Comparison of ENCODE assay signal across 1 cellular context in the genomic region with DNA sequence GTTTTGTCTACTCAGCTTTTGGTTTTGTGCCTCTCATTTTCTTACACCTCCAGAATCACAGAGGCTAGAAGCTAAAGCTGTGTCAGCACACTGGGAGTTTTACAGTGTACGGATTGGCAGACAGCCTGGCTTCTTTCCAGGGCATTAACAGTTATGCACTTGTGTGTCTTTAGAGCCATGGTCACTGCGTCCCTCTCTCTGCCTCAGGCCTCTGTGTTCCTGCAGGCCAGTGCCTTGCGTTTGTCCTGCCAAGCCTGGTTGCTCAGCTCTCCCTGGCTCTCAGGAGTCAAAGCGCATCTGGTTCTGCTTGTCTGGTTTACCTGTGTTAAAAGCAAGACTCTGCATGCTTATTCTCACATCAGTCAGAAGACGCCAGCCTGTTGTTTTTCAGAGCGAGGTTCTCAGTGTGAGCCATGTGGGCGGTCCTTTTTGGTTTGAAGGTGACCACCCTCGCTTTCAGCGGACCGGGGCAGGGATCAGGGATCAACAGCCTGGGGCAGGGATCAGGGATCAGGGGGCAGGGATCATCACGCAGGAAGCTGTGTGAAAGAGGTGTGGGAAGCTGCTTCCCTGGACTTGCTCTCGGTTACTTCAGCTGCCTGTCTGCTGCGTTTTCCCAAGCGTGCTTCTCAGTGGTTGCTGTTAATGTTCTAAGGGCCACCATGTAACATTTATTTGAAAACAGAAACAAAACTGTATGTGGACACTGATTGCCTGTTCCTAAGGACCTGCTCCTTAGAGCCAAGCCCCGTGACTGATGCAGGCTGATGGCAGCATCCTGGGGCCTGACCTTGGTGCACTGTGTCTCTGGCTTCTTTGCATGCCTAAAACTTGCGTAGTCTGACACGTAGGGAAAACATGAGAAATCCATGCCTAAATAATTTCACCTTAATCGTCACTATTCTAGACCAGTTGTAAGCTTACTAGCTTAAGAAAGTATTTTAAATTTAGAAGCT.
A peak's percentile ranks its signal among the peaks of the same experiment; 100 is the strongest.
TF ChIP-seq lines count a peak whose summit lies in the region.

No MANE protein-coding gene starts in this region.

TF ChIP-seq in HepG2, 621 proteins besides CTCF, POLR2A, EP300 and RAD21 (continued from another document and continues in another):
- TF ChIP-seq, protein P1, sequence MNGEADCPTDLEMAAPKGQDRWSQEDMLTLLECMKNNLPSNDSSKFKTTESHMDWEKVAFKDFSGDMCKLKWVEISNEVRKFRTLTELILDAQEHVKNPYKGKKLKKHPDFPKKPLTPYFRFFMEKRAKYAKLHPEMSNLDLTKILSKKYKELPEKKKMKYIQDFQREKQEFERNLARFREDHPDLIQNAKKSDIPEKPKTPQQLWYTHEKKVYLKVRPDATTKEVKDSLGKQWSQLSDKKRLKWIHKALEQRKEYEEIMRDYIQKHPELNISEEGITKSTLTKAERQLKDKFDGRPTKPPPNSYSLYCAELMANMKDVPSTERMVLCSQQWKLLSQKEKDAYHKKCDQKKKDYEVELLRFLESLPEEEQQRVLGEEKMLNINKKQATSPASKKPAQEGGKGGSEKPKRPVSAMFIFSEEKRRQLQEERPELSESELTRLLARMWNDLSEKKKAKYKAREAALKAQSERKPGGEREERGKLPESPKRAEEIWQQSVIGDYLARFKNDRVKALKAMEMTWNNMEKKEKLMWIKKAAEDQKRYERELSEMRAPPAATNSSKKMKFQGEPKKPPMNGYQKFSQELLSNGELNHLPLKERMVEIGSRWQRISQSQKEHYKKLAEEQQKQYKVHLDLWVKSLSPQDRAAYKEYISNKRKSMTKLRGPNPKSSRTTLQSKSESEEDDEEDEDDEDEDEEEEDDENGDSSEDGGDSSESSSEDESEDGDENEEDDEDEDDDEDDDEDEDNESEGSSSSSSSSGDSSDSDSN (CRISPR knock-in tag; IDR thresholded peaks at IDR 0.05): no peak
- TF ChIP-seq FOXM1 (CRISPR knock-in tag; IDR thresholded peaks at IDR 0.05) (no peak), NONO (IDR thresholded peaks at IDR 0.05) (no peak), NONO (CRISPR knock-in tag; conservative IDR thresholded peaks at IDR 0.05) (peak; percentile 46; the same call in 1 of the 2 replicates), MBNL3 (CRISPR knock-in tag; conservative IDR thresholded peaks at IDR 0.05) (no peak), ZNF282 (IDR thresholded peaks at IDR 0.05; ENCODE audit: partially characterized antibody) (no peak), ZNF235 (CRISPR knock-in tag; IDR thresholded peaks at IDR 0.05; ENCODE audit: borderline replicate concordance) (no peak), IKZF4 (CRISPR knock-in tag; IDR thresholded peaks at IDR 0.05; ENCODE audit: borderline replicate concordance, low read depth, not compliant biosample characterization) (no peak), ZNF776 (CRISPR knock-in tag; IDR thresholded peaks at IDR 0.05) (no peak), ZBTB38 (CRISPR knock-in tag; IDR thresholded peaks at IDR 0.05) (0 out of 2 replicates have a peak, but pooled peaks have one; percentile 67), ZNF292 (CRISPR knock-in tag; IDR thresholded peaks at IDR 0.05; ENCODE audit: borderline replicate concordance, low read depth) (peak; percentile 16; the same call in 1 of the 2 replicates), PLRG1 (conservative IDR thresholded peaks at IDR 0.05) (no peak), ZMYM4 (CRISPR knock-in tag; IDR thresholded peaks at IDR 0.05) (peak; percentile 67), GATAD2A (CRISPR knock-in tag; IDR thresholded peaks at IDR 0.05) (no peak), NR2C2 (CRISPR knock-in tag; IDR thresholded peaks at IDR 0.05; ENCODE audit: borderline replicate concordance) (peak; percentile 31; the same call in 1 of the 2 replicates), ZNF572 (CRISPR knock-in tag; IDR thresholded peaks at IDR 0.05) (peak; percentile 35; the same call in 1 of the 2 replicates), U2AF2 (IDR thresholded peaks at IDR 0.05; ENCODE audit: low read depth, low read length) (no peak), ZNF138 (CRISPR knock-in tag; IDR thresholded peaks at IDR 0.05; ENCODE audit: low read depth) (no peak), ZNF792 (CRISPR knock-in tag; IDR thresholded peaks at IDR 0.05) (no peak), KLF16 (CRISPR knock-in tag; IDR thresholded peaks at IDR 0.05) (no peak), FOXJ3 (CRISPR knock-in tag; IDR thresholded peaks at IDR 0.05; ENCODE audit: borderline replicate concordance) (no peak), TBX2 (CRISPR knock-in tag; IDR thresholded peaks at IDR 0.05; ENCODE audit: borderline replicate concordance) (no peak), ZNF629 (CRISPR knock-in tag; conservative IDR thresholded peaks at IDR 0.05) (no peak), HNRNPH1 (optimal IDR thresholded peaks at IDR 0.05; ENCODE audit: low read depth, low read length) (no peak), HNF4G (IDR thresholded peaks at IDR 0.05; ENCODE audit: borderline replicate concordance, low read depth, low read length) (peak; percentile 66), HNF4G (CRISPR knock-in tag; IDR thresholded peaks at IDR 0.05; ENCODE audit: borderline replicate concordance, low read depth) (peak; percentile 37; the same call in 1 of the 2 replicates), NKX3-1 (CRISPR knock-in tag; IDR thresholded peaks at IDR 0.05) (no peak)
- TF ChIP-seq, protein P2, sequence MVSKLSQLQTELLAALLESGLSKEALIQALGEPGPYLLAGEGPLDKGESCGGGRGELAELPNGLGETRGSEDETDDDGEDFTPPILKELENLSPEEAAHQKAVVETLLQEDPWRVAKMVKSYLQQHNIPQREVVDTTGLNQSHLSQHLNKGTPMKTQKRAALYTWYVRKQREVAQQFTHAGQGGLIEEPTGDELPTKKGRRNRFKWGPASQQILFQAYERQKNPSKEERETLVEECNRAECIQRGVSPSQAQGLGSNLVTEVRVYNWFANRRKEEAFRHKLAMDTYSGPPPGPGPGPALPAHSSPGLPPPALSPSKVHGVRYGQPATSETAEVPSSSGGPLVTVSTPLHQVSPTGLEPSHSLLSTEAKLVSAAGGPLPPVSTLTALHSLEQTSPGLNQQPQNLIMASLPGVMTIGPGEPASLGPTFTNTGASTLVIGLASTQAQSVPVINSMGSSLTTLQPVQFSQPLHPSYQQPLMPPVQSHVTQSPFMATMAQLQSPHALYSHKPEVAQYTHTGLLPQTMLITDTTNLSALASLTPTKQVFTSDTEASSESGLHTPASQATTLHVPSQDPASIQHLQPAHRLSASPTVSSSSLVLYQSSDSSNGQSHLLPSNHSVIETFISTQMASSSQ (IDR thresholded peaks at IDR 0.05; ENCODE audit: low read depth): no peak
- TF ChIP-seq, protein P2 (CRISPR knock-in tag; IDR thresholded peaks at IDR 0.05; ENCODE audit: borderline replicate concordance): no peak
- TF ChIP-seq, protein P3, sequence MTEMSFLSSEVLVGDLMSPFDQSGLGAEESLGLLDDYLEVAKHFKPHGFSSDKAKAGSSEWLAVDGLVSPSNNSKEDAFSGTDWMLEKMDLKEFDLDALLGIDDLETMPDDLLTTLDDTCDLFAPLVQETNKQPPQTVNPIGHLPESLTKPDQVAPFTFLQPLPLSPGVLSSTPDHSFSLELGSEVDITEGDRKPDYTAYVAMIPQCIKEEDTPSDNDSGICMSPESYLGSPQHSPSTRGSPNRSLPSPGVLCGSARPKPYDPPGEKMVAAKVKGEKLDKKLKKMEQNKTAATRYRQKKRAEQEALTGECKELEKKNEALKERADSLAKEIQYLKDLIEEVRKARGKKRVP (CRISPR knock-in tag; IDR thresholded peaks at IDR 0.05): no peak
- TF ChIP-seq, protein P4, sequence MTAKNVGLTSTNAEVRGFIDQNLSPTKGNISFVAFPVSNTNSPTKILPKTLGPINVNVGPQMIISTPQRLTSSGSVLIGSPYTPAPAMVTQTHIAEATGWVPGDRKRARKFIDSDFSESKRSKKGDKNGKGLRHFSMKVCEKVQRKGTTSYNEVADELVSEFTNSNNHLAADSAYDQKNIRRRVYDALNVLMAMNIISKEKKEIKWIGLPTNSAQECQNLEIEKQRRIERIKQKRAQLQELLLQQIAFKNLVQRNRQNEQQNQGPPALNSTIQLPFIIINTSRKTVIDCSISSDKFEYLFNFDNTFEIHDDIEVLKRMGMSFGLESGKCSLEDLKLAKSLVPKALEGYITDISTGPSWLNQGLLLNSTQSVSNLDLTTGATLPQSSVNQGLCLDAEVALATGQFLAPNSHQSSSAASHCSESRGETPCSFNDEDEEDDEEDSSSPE (CRISPR knock-in tag; IDR thresholded peaks at IDR 0.05): no peak
- TF ChIP-seq, protein P5, sequence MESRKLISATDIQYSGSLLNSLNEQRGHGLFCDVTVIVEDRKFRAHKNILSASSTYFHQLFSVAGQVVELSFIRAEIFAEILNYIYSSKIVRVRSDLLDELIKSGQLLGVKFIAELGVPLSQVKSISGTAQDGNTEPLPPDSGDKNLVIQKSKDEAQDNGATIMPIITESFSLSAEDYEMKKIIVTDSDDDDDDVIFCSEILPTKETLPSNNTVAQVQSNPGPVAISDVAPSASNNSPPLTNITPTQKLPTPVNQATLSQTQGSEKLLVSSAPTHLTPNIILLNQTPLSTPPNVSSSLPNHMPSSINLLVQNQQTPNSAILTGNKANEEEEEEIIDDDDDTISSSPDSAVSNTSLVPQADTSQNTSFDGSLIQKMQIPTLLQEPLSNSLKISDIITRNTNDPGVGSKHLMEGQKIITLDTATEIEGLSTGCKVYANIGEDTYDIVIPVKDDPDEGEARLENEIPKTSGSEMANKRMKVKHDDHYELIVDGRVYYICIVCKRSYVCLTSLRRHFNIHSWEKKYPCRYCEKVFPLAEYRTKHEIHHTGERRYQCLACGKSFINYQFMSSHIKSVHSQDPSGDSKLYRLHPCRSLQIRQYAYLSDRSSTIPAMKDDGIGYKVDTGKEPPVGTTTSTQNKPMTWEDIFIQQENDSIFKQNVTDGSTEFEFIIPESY (CRISPR knock-in tag; IDR thresholded peaks at IDR 0.05): 0 out of 2 replicates have a peak, but pooled peaks have one; percentile 33
- TF ChIP-seq, protein P6, sequence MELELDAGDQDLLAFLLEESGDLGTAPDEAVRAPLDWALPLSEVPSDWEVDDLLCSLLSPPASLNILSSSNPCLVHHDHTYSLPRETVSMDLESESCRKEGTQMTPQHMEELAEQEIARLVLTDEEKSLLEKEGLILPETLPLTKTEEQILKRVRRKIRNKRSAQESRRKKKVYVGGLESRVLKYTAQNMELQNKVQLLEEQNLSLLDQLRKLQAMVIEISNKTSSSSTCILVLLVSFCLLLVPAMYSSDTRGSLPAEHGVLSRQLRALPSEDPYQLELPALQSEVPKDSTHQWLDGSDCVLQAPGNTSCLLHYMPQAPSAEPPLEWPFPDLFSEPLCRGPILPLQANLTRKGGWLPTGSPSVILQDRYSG (CRISPR knock-in tag; IDR thresholded peaks at IDR 0.05): no peak
- TF ChIP-seq, protein P7, sequence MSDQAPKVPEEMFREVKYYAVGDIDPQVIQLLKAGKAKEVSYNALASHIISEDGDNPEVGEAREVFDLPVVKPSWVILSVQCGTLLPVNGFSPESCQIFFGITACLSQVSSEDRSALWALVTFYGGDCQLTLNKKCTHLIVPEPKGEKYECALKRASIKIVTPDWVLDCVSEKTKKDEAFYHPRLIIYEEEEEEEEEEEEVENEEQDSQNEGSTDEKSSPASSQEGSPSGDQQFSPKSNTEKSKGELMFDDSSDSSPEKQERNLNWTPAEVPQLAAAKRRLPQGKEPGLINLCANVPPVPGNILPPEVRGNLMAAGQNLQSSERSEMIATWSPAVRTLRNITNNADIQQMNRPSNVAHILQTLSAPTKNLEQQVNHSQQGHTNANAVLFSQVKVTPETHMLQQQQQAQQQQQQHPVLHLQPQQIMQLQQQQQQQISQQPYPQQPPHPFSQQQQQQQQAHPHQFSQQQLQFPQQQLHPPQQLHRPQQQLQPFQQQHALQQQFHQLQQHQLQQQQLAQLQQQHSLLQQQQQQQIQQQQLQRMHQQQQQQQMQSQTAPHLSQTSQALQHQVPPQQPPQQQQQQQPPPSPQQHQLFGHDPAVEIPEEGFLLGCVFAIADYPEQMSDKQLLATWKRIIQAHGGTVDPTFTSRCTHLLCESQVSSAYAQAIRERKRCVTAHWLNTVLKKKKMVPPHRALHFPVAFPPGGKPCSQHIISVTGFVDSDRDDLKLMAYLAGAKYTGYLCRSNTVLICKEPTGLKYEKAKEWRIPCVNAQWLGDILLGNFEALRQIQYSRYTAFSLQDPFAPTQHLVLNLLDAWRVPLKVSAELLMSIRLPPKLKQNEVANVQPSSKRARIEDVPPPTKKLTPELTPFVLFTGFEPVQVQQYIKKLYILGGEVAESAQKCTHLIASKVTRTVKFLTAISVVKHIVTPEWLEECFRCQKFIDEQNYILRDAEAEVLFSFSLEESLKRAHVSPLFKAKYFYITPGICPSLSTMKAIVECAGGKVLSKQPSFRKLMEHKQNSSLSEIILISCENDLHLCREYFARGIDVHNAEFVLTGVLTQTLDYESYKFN (CRISPR knock-in tag; conservative IDR thresholded peaks at IDR 0.05): peak; percentile 57
- TF ChIP-seq, protein P8, sequence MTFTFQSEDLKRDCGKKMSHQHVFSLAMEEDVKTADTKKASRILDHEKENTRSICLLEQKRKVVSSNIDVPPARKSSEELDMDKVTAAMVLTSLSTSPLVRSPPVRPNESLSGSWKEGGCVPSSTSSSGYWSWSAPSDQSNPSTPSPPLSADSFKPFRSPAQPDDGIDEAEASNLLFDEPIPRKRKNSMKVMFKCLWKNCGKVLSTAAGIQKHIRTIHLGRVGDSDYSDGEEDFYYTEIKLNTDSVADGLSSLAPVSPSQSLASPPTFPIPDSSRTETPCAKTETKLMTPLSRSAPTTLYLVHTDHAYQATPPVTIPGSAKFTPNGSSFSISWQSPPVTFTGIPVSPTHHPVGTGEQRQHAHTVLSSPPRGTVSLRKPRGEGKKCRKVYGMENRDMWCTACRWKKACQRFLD (CRISPR knock-in tag; IDR thresholded peaks at IDR 0.05; ENCODE audit: borderline replicate concordance): no peak
